Comparison of ENCODE assay signal across 8 cellular contexts in genomic region chr4:40307627-40308497, GRCh38. TPM values are rescaled to one million over a fixed set of nuclear protein-coding genes. Genes with fewer than 3 reads are reported as not detected.
DNase-seq lines count a peak whose midpoint lies in the region; ATAC-seq and TF ChIP-seq lines count a peak whose summit lies in the region.

No MANE protein-coding gene starts in this region.

- POLR2A ChIA-PET in naive thymus-derived CD4-positive, alpha-beta T cell (lab: Charles Lee), result interaction anchor here (0.7 to 16.3 kb wide), 29 partner anchors 9 to 252 kb away, joined by 3 to 229 read pairs (median 8); partner anchors contain the start of genes N4BP2 and RHOH

- peak overlapping the region; percentile 35 for H2AFZ ChIP-seq in DND-41 (ENCODE audit: low read depth, low read length)

- H3K27me3 ChIP-seq in DND-41 (ENCODE audit: insufficient read depth, low read length, poor library complexity), result no peaks in the 10 kb centered on the region
- no peaks in the 10 kb centered on the region for H3K27me3 ChIP-seq in naive thymus-derived CD4-positive, alpha-beta T cell (ENCODE audit: control insufficient read depth in 2 of 2, insufficient read depth in 2 of 2, low read length in 2 of 2)
- peaks cover 0 to 2% (median 0%) of the 10 kb centered on the region in 3 donors for H3K27me3 ChIP-seq in psoas muscle (ENCODE audit: insufficient read depth in 3 of 3, low read length in 2 of 3)

- no peaks in the 10 kb centered on the region for H3K36me3 ChIP-seq in DND-41 (ENCODE audit: insufficient read depth, low read length)
- no peaks in the 10 kb centered on the region for H3K36me3 ChIP-seq in naive thymus-derived CD4-positive, alpha-beta T cell (ENCODE audit: control insufficient read depth in 2 of 3, insufficient read depth in 3 of 3, low read length in 3 of 3)
- H3K36me3 ChIP-seq in psoas muscle (ENCODE audit: insufficient read depth in 1 of 2, low read depth in 1 of 2), result no peaks in the 10 kb centered on the region

- H3K9me3 ChIP-seq in DND-41 (ENCODE audit: insufficient read depth, low read length, severe bottlenecking) (no peaks in the 10 kb centered on the region), psoas muscle (no peaks in the 10 kb centered on the region)
- H3K9me3 ChIP-seq in naive thymus-derived CD4-positive, alpha-beta T cell (ENCODE audit: control insufficient read depth in 2 of 3, low read length in 3 of 3), result no peaks in the 10 kb centered on the region

- no peak for TF ChIP-seq CTCF in DND-41 (IDR thresholded peaks at IDR 0.05; ENCODE audit: borderline replicate concordance, extremely low read depth, low read length, poor library complexity, severe bottlenecking)
- no peak for TF ChIP-seq CTCF in psoas muscle (IDR thresholded peaks at IDR 0.05)

- intact Hi-C loops in naive thymus-derived CD4-positive, alpha-beta T cell (cut with micrococcal nuclease), result loop anchor here (1.0 to 10.0 kb wide), 10 partner anchors 8 to 1643 kb away; partner anchors contain the start of genes KLF3 (in 1 of the 2), LIAS (in 1 of the 2), N4BP2 (in 1 of the 2) and PDS5A (in 1 of the 2)
- intact Hi-C loops in psoas muscle (cut with DNase I), result loop anchor here (2.0 to 5.0 kb wide), 4 partner anchors 157 to 841 kb away; partner anchors contain the start of gene N4BP2 (in 1 of the 2)

- H3K4me3 Mint-ChIP-seq in naive thymus-derived CD4-positive, alpha-beta T cell, result peak overlapping the region; percentile 68 to 83 (median 76)

- no peaks in the 10 kb centered on the region for H3K27me3 Mint-ChIP-seq in naive thymus-derived CD4-positive, alpha-beta T cell

- CTCF ChIA-PET in naive thymus-derived CD4-positive, alpha-beta T cell (lab: Charles Lee), result interaction anchor here (0.5 to 6.8 kb wide), 26 partner anchors 9 to 249 kb away, joined by 3 to 63 read pairs (median 4); partner anchors contain the start of gene RHOH

- H3K79me2 ChIP-seq in DND-41 (ENCODE audit: insufficient read depth, low read length), result peaks cover 34% of the 10 kb centered on the region

- peak overlapping the region; percentile 89 for H3K27ac ChIP-seq in DND-41 (ENCODE audit: low read length)
- H3K27ac ChIP-seq in naive thymus-derived CD4-positive, alpha-beta T cell (ENCODE audit: low read depth, low read length), result peak overlapping the region; percentile 87
- no peak overlapping the region for H3K27ac ChIP-seq in psoas muscle

- H3K9me3 Mint-ChIP-seq in naive thymus-derived CD4-positive, alpha-beta T cell, result peaks cover under 1 to 11% (median 2%) of the 10 kb centered on the region in 11 donors

- H3K4me1 ChIP-seq in DND-41 (ENCODE audit: insufficient read depth, low read length) (peaks cover 82% of the 10 kb centered on the region), psoas muscle (no peaks in the 10 kb centered on the region)
- H3K4me1 ChIP-seq in naive thymus-derived CD4-positive, alpha-beta T cell (ENCODE audit: control insufficient read depth in 2 of 2, insufficient read depth in 2 of 2, low read length in 2 of 2), result peaks cover 58 to 90% of the 10 kb centered on the region in 2 donors

- ATAC-seq in DND-41 (ENCODE audit: insufficient read depth, low read depth) (peak; percentile 67), HG03108 (IDR thresholded peaks at IDR 0.05; ENCODE audit: unreplicated experiment) (peak; percentile 30), psoas muscle (no peak), GM21360 (IDR thresholded peaks at IDR 0.05; ENCODE audit: unreplicated experiment) (no peak)
- ATAC-seq in naive thymus-derived CD4-positive, alpha-beta T cell, result peak; percentile 67

- H3K36me3 Mint-ChIP-seq in naive thymus-derived CD4-positive, alpha-beta T cell, result peaks cover 0 to 14% (median 6%) of the 10 kb centered on the region in 5 donors

- peak overlapping the region; percentile 94 to 100 (median 99) for H3K27ac Mint-ChIP-seq in naive thymus-derived CD4-positive, alpha-beta T cell

- H3K4me2 ChIP-seq in DND-41 (ENCODE audit: insufficient read depth, low read length), result peak overlapping the region; percentile 67

- H3K4me3 ChIP-seq in DND-41 (ENCODE audit: low read depth in 1 of 2, low read length in 2 of 2) (peak overlapping the region in 1 of 2 experiments; percentile 50; a peak in 2 of 4 replicates), psoas muscle (no peak overlapping the region)
- peak overlapping the region; percentile 35 for H3K4me3 ChIP-seq in naive thymus-derived CD4-positive, alpha-beta T cell (ENCODE audit: low read length)

- 63 to 74% (median 70%) methylated on average over 15 of the region's 15 CpGs for WGBS in psoas muscle, 3 donors

- H3K4me1 Mint-ChIP-seq in naive thymus-derived CD4-positive, alpha-beta T cell, result peaks cover 61 to 95% (median 85%) of the 10 kb centered on the region in 7 donors

- peak overlapping the region; percentile 44 for H3K9ac ChIP-seq in DND-41 (ENCODE audit: low read depth, low read length)

- DNase-seq in DND-41 (peak; percentile 77), activated T-cell treated with anti-CD3 and anti-CD28 coated beads for 1 hour (ENCODE audit: low read depth) (peak; percentile 61), AG20443 (ENCODE audit: low spot score) (no peak), psoas muscle (no peak), NCI-H524 (lab: John Stamatoyannopoulos, UW) (no peak)
- peak; percentile 34 to 84 (median 71) for DNase-seq in naive thymus-derived CD4-positive, alpha-beta T cell

- H4K20me1 ChIP-seq in DND-41 (ENCODE audit: insufficient read depth, low read length), result no peaks in the 10 kb centered on the region

RNA-seq across cellular contexts. Expression of gene CHRNA9, which starts 27.3 kb away (rescaled TPM):
- under 1 TPM in 3 of 5 experiments, not detected in 2; 0.30 to 0.46 (median 0.32) TPM for total RNA-seq in naive thymus-derived CD4-positive, alpha-beta T cell
- polyA plus RNA-seq in naive thymus-derived CD4-positive, alpha-beta T cell, result 1 to 10 TPM in 1 of 2 donors, not detected in 1; 1.1 TPM
- not detected for total RNA-seq in psoas muscle
- polyA plus RNA-seq in psoas muscle, result under 1 TPM in 1 of 3 donors, not detected in 2; 0.01 TPM

Comparison
In these comparisons a context has a peak if more than half of its experiments do, and no peak if none do; other contexts are left out.
1. ATAC-seq: peak in DND-41 (single experiment), HG03108 (single experiment) and naive thymus-derived CD4-positive, alpha-beta T cell (single experiment); none in psoas muscle (0 of 4) and GM21360 (single experiment).
2. DNase-seq: peak in DND-41 (single experiment), activated T-cell treated with anti-CD3 and anti-CD28 coated beads for 1 hour (single experiment) and naive thymus-derived CD4-positive, alpha-beta T cell (9 of 9); none in AG20443 (single experiment), psoas muscle (0 of 2) and NCI-H524 (0 of 2).